In genomic region chr4:119648398-119648797, GRCh38 we compare ENCODE assay signal across 21 cellular contexts.
"Had no signal": no experiment of that assay in that cellular context is flagged by ENCODE, and none has a peak within 500 bp of the region (broad histone marks: within the 10 kb centered on the region; RNA-seq: fewer than 3 reads in every experiment).

No MANE protein-coding gene starts in this region.

- H3K36me3 ChIP-seq: MG63 had no signal

- DNase-seq: Karpas-422, KG1, MG63, NCI-H1092, NCI-H1105 treated with DMSO at 0.1 percent for 48 hours, NCI-H1417 treated with DMSO at 0.1 percent for 48 hours, NCI-H146, NCI-H1694 treated with DMSO at 0.1 percent for 48 hours, NCI-H2029, NCI-H2081 treated with DMSO at 0.1 percent for 48 hours, NCI-H2171, NCI-H226, NCI-H446, NCI-H510A, NCI-H524 treated with DMSO at 0.1 percent for 48 hours, NCI-H69, NCI-H774, SHP77, SK-N-SH, SW 1271 had no signal

- H3K27ac ChIP-seq: RWPE1 had no signal

- H3K9ac ChIP-seq: SK-N-SH had no signal

- H3K27me3 ChIP-seq: MG63 had no signal

- H3K4me3 ChIP-seq: MG63 had no signal

- H3K9me3 ChIP-seq: MG63, SK-N-SH had no signal
